In the genomic region with DNA sequence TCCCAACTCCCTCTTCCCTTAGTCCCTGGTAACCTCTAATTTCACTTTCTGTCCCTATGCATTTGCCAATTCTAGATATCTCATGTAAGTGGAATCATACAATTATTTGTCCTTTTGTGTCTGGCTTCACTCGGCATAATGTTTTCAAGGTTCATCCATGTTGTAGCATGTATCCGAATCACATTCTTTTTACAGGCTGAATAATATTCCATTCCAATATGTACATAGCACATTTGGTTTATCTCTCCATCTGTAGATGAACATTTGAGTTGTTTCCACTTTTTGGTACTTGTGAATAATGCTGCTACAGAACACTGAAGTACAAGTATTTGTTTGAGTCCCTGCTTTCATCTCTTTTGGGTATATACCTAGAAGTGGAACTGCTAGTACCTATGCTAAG, we compare ENCODE assay signal across 2 cellular contexts.
TF ChIP-seq lines count a peak whose summit lies in the region.

No MANE protein-coding gene starts in this region.

TF ChIP-seq in HEK293, 187 proteins besides CTCF, POLR2A, EP300 and RAD21:
- TF ChIP-seq, protein P1, sequence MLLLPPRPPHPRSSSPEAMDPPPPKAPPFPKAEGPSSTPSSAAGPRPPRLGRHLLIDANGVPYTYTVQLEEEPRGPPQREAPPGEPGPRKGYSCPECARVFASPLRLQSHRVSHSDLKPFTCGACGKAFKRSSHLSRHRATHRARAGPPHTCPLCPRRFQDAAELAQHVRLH (tag by site-specific recombination; IDR thresholded peaks at IDR 0.05) = 0 out of 2 replicates have a peak, but pooled peaks have one; percentile 51
- TF ChIP-seq ZNF146 (tag by site-specific recombination; IDR thresholded peaks at IDR 0.05) (peak; percentile 90), ZNF48 (tag by site-specific recombination; IDR thresholded peaks at IDR 0.05) (no peak), EGR2 (tag by site-specific recombination; IDR thresholded peaks at IDR 0.05; ENCODE audit: low read depth) (no peak), TRIM28 (IDR thresholded peaks at IDR 0.05; ENCODE audit: borderline replicate concordance, low read length) (no peak)

TF ChIP-seq in GM12878, 131 proteins besides CTCF, POLR2A, EP300 and RAD21:
- TF ChIP-seq SMARCA5 (IDR thresholded peaks at IDR 0.05) (0 out of 2 replicates have a peak, but pooled peaks have one; percentile 33), NRF1 (conservative IDR thresholded peaks at IDR 0.05; ENCODE audit: low read depth, low read length) (no peak)
